In the genomic region with DNA sequence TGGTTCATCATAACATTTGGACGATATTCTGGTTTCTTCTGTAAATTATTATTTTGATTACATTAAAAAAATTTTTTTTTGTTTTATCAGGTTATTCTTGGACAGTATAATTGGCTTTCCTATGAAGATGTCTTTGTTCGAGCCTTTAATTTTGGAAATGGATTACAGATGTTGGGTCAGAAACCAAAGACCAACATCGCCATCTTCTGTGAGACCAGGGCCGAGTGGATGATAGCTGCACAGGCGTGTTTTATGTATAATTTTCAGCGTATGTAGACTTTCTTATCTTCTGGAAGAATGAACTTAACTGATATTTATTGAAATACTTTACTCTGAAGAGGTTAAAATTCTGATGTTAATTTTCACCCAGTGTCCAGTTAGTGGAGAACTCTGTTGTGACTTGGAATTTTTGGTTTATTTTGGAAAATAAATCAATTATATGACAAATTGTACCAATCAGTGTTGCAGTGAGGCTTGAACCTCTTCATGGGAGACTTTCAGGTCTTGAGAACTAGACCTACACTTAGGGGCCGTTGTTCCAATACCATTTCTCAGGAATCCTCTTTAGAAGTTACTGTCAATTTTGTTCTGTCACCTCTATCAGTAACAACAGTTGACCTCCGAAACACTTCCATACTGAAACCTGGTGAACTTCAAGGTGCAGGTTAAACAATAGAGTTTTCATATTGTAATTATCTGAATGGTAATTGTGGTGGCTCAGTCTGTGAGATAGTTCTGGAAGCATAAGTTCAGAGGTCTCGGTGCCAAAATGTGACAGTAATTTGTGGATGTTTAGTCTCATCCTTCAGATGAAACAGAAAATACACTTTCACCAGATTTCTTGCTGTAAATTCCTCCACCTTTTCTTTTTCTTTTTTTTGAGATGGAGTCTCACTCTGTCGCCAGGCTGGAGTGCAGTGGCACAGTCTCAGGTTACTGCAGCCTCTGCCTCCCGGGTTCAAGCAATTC, we compare ENCODE assay signal across 26 cellular contexts. TPM values are rescaled to one million over a fixed set of nuclear protein-coding genes. Genes with fewer than 3 reads are reported as not detected.
DNase-seq lines count a peak whose midpoint lies in the region; ATAC-seq and TF ChIP-seq lines count a peak whose summit lies in the region.
"Had no signal": no experiment of that assay in that cellular context is flagged by ENCODE, and none has a peak within 500 bp of the region (broad histone marks: within the 10 kb centered on the region; RNA-seq: fewer than 3 reads in every experiment).

No MANE protein-coding gene starts in this region.

- CTCF ChIA-PET in A673 (lab: Charles Lee): no interaction called here

- WGBS in mesenchymal stem cell: 98% methylated on average over 7 of the region's 11 CpGs

- H3K27me3 ChIP-seq in A673 (replicated peaks; ENCODE audit: insufficient read depth, low read depth, low read length, poor library complexity): no peaks in the 10 kb centered on the region
- H3K27me3 ChIP-seq in GM23338 (ENCODE audit: insufficient read depth): no peaks in the 10 kb centered on the region
- H3K27me3 ChIP-seq in mesenchymal stem cell (ENCODE audit: control insufficient read depth in 1 of 2, insufficient read depth in 1 of 2, low read length in 2 of 2): no peaks in the 10 kb centered on the region
- H3K27me3 ChIP-seq: SJCRH30, testis had no signal

- H3K79me2 ChIP-seq in GM23338 (replicated peaks; ENCODE audit: insufficient read depth): peaks cover 63% of the 10 kb centered on the region

- H3K27ac Mint-ChIP-seq in GM23338: no peak overlapping the region
- H3K27ac Mint-ChIP-seq: activated CD4-positive, alpha-beta T cell treated with anti-CD3 and anti-CD28 coated beads, Interleukin-2, amount 10 ng/mL, durations not matched to agents 7 days and 5 days; activated naive CD8-positive, alpha-beta T cell; CD4-positive, alpha-beta memory T cell; HFFc6; immature natural killer cell; stimulated activated naive B cell treated with anti-CD40 and anti-IgM and Interleukin-4, amounts not matched to agents 10 μg/mL and 1 μg/mL and 100 μg/mL, for 72 hours had no signal

- H3K23ac ChIP-seq in mesenchymal stem cell (ENCODE audit: low read length in 2 of 2): no peak overlapping the region

- H3K4me2 ChIP-seq in GM23338 (0 out of 2 replicates have a peak overlapping the region, but pooled peaks have one; percentile 3), mesenchymal stem cell (ENCODE audit: low read length, poor library complexity, severe bottlenecking) (no peak overlapping the region)

- H3K9ac ChIP-seq in mesenchymal stem cell (ENCODE audit: low read length): peak overlapping the region; percentile 16

- H3K4ac ChIP-seq in mesenchymal stem cell (ENCODE audit: low read depth in 1 of 2, low read length in 2 of 2): no peak overlapping the region

- BruUV-seq in A673 (replicated peaks; lab: Mats Ljungman, UMichigan): no TSS peak

- H3K9me3 ChIP-seq in A673 (ENCODE audit: low read depth, low read length, poor library complexity, severe bottlenecking): no peaks in the 10 kb centered on the region
- no peaks in the 10 kb centered on the region for H3K9me3 ChIP-seq in mesenchymal stem cell (ENCODE audit: control insufficient read depth, low read length)
- H3K9me3 ChIP-seq: mucosa of descending colon, prostate gland, SJCRH30, testis had no signal

- H2AFZ ChIP-seq in GM23338: no peak overlapping the region
- no peak overlapping the region for H2AFZ ChIP-seq in mesenchymal stem cell (ENCODE audit: low read depth, low read length)

- H3K4me3 ChIP-seq in A673 (ENCODE audit: low read depth, low read length, poor library complexity, severe bottlenecking): no peak overlapping the region
- no peak overlapping the region for H3K4me3 ChIP-seq in GM23338
- H3K4me3 ChIP-seq in choroid plexus epithelial cell (ENCODE audit: low read depth, low read length): no peak overlapping the region
- no peak overlapping the region for H3K4me3 ChIP-seq in mesenchymal stem cell (ENCODE audit: insufficient read depth in 1 of 2, low read depth in 1 of 2, low read length in 2 of 2)
- H3K4me3 ChIP-seq: mucosa of descending colon, prostate gland, SJCRH30, testis had no signal

- no peaks in the 10 kb centered on the region; the same call in 1 of the 2 replicates for H4K20me1 ChIP-seq in GM23338 (replicated peaks; ENCODE audit: insufficient read depth)

- no peak overlapping the region for H3K18ac ChIP-seq in mesenchymal stem cell (ENCODE audit: low read depth in 1 of 2, low read length in 2 of 2)

- H3K36me3 Mint-ChIP-seq in GM23338 (ENCODE audit: low read depth): peaks cover 34% of the 10 kb centered on the region

- H3K9me3 Mint-ChIP-seq in GM23338: no peaks in the 10 kb centered on the region
- H3K9me3 Mint-ChIP-seq: activated CD4-positive, alpha-beta T cell treated with anti-CD3 and anti-CD28 coated beads, Interleukin-2, amount 10 ng/mL, durations not matched to agents 7 days and 5 days; CD4-positive, alpha-beta memory T cell; HFFc6; immature natural killer cell; stimulated activated naive B cell treated with anti-CD40 and anti-IgM and Interleukin-4, amounts not matched to agents 10 μg/mL and 1 μg/mL and 100 μg/mL, for 72 hours had no signal

- H3K9me2 ChIP-seq in GM23338 (ENCODE audit: insufficient read depth): no peaks in the 10 kb centered on the region

- H3K14ac ChIP-seq in mesenchymal stem cell (ENCODE audit: low read length in 2 of 2): no peak overlapping the region

- ATAC-seq in GM23338 (no peak), GM18868 (IDR thresholded peaks at IDR 0.05; ENCODE audit: unreplicated experiment) (no peak)
- ATAC-seq: Panc1; stimulated activated naive B cell treated with anti-CD40 and anti-IgM and Interleukin-4, amounts not matched to agents 10 μg/mL and 1 μg/mL and 100 μg/mL, for 72 hours had no signal

- no peaks in the 10 kb centered on the region for H3K27me3 Mint-ChIP-seq in GM23338 (ENCODE audit: insufficient read depth, low read depth, poor library complexity)
- H3K27me3 Mint-ChIP-seq: activated CD4-positive, alpha-beta T cell treated with anti-CD3 and anti-CD28 coated beads, Interleukin-2, amount 10 ng/mL, durations not matched to agents 7 days and 5 days; activated naive CD8-positive, alpha-beta T cell; CD4-positive, alpha-beta memory T cell; stimulated activated naive B cell treated with anti-CD40 and anti-IgM and Interleukin-4, amounts not matched to agents 10 μg/mL and 1 μg/mL and 100 μg/mL, for 72 hours had no signal

- no peak overlapping the region for H2BK5ac ChIP-seq in mesenchymal stem cell (ENCODE audit: low read depth, low read length, poor library complexity, severe bottlenecking)

- no peak overlapping the region for H2BK120ac ChIP-seq in mesenchymal stem cell (ENCODE audit: low read depth, low read length)

- H4K91ac ChIP-seq in mesenchymal stem cell (ENCODE audit: low read length): no peak overlapping the region

- H2AK5ac ChIP-seq in mesenchymal stem cell (ENCODE audit: low read length, severe bottlenecking): no peak overlapping the region

- H3F3A ChIP-seq in GM23338 (replicated peaks; ENCODE audit: low read depth): no peaks in the 10 kb centered on the region

- intact Hi-C loops in A673 (cut with micrococcal nuclease; ENCODE audit: unreplicated experiment): loop anchor here (5.0 kb wide), 1 partner anchor 881 kb away; no protein-coding TSS in a partner anchor

- H2BK12ac ChIP-seq in mesenchymal stem cell (ENCODE audit: low read length in 2 of 2): no peak overlapping the region

- no peak overlapping the region for H2BK15ac ChIP-seq in mesenchymal stem cell (ENCODE audit: low read depth, poor library complexity, severe bottlenecking)

- peaks cover 6% of the 10 kb centered on the region for H3K79me1 ChIP-seq in mesenchymal stem cell (replicated peaks; ENCODE audit: low read length, poor library complexity, severe bottlenecking)

- H3K4me3 Mint-ChIP-seq in GM23338: no peak overlapping the region
- H3K4me3 Mint-ChIP-seq: activated CD4-positive, alpha-beta T cell treated with anti-CD3 and anti-CD28 coated beads, Interleukin-2, amount 10 ng/mL, durations not matched to agents 7 days and 5 days; activated naive CD8-positive, alpha-beta T cell; CD4-positive, alpha-beta memory T cell; HFFc6; immature natural killer cell; stimulated activated naive B cell treated with anti-CD40 and anti-IgM and Interleukin-4, amounts not matched to agents 10 μg/mL and 1 μg/mL and 100 μg/mL, for 72 hours had no signal

- DNase-seq in A673 (ENCODE audit: low spot score): no peak
- DNase-seq in GM23338 (ENCODE audit: low spot score): no peak
- peak; percentile 33 for DNase-seq in choroid plexus epithelial cell (ENCODE audit: low read depth)
- no peak for DNase-seq in mesenchymal stem cell
- no peak for DNase-seq in inferior parietal cortex (ENCODE audit: extremely low spot score)
- DNase-seq in stimulated activated CD4-positive, alpha-beta T cell treated with anti-CD3 and anti-CD28 coated beads, Interleukin-1b, Interleukin-23, amount 100 ng/mL, for 48 hours: no peak
- DNase-seq in SKM-1 (lab: John Stamatoyannopoulos, UW; ENCODE audit: unreplicated experiment): no peak
- DNase-seq: activated CD4-positive, alpha-beta T cell treated with anti-CD3 and anti-CD28 coated beads, Interleukin-2, amount 10 ng/mL, durations not matched to agents 7 days and 5 days; CD4-positive, alpha-beta memory T cell; head of caudate nucleus; HFFc6; immature natural killer cell; mucosa of descending colon; NCI-H1048; NCI-H187 treated with DMSO at 0.1 percent for 48 hours; NCI-H2227 treated with DMSO at 0.1 percent for 48 hours; NCI-H774; stimulated activated CD4-positive, alpha-beta T cell treated with anti-CD3 and anti-CD28 coated beads, Interleukin-2, amount 100 ng/mL, for 24 hours; stimulated activated naive B cell treated with anti-CD40 and anti-IgM and Interleukin-4, amounts not matched to agents 10 μg/mL and 1 μg/mL and 100 μg/mL, for 72 hours; T-helper 2 cell; testis had no signal

- POLR2A ChIA-PET in A673 (lab: Charles Lee; ENCODE audit: low non-redundant PET): no interaction called here

- peaks cover 53% of the 10 kb centered on the region for H3K4me1 Mint-ChIP-seq in GM23338

- H3K36me3 ChIP-seq in A673 (ENCODE audit: insufficient read depth, low read length, poor library complexity, severe bottlenecking): peaks cover 43% of the 10 kb centered on the region
- peaks cover 9% of the 10 kb centered on the region; the same call in 1 of the 2 replicates for H3K36me3 ChIP-seq in GM23338 (ENCODE audit: insufficient read depth)
- peaks cover 0 to 56% of the 10 kb centered on the region in 2 experiments for H3K36me3 ChIP-seq in mesenchymal stem cell (ENCODE audit: control insufficient read depth in 1 of 2, insufficient read depth in 2 of 2, low read depth in 1 of 2, low read length in 2 of 2)

- H3K4me1 ChIP-seq in A673 (ENCODE audit: insufficient read depth, low read length, poor library complexity, severe bottlenecking) (peaks cover 37% of the 10 kb centered on the region), GM23338 (ENCODE audit: insufficient read depth) (peaks cover 26% of the 10 kb centered on the region), mesenchymal stem cell (ENCODE audit: control insufficient read depth, insufficient read depth, low read depth, low read length) (peaks cover 10% of the 10 kb centered on the region)

- no peak overlapping the region for H3K27ac ChIP-seq in A673 (ENCODE audit: low read depth, low read length, poor library complexity, severe bottlenecking)
- H3K27ac ChIP-seq in GM23338 (ENCODE audit: low read depth): 0 out of 2 replicates have a peak overlapping the region, but pooled peaks have one; percentile 13
- H3K27ac ChIP-seq in mesenchymal stem cell (ENCODE audit: low read length, poor library complexity, severe bottlenecking): no peak overlapping the region
- H3K27ac ChIP-seq: prostate gland, SJCRH30, testis had no signal

- TF ChIP-seq CTCF in A673 (conservative IDR thresholded peaks at IDR 0.05; ENCODE audit: low read depth, low read length): peak; percentile 23; the same call in 1 of the 2 replicates
- peak; percentile 29 to 51; a peak in 3 of 4 replicates for TF ChIP-seq CTCF in GM23338 (conservative IDR thresholded peaks at IDR 0.05; ENCODE audit: low read depth in 2 of 2)
- peak; percentile 39 for TF ChIP-seq CTCF in choroid plexus epithelial cell (conservative IDR thresholded peaks at IDR 0.05; ENCODE audit: low read depth, low read length)

- no peak overlapping the region for H4K8ac ChIP-seq in mesenchymal stem cell (ENCODE audit: low read length)

RNA-seq across cellular contexts. Expression of a gene that starts 55.7 kb away (rescaled TPM):
- 155 and 163 TPM in 2 replicates for total RNA-seq in A673 (2021)
- total RNA-seq in GM23338 (2014; rRNA removed; shearing (Covaris generic)): 130 and 132 TPM in 2 replicates
- polyA plus RNA-seq in GM23338 (2016; fragmentation: Nextera tagmentation; extraction: Ambion mirVana): 50.4 and 55.3 TPM in 2 replicates
- polyA plus RNA-seq in mesenchymal stem cell (2013, experiment 1 of 2): 148 TPM
- 157 TPM for polyA plus RNA-seq in mesenchymal stem cell (2013, experiment 2 of 2)
